In genomic region chr13:43414111-43414510, GRCh38 we compare ENCODE assay signal across 27 cellular contexts.
DNase-seq lines count a peak whose midpoint lies in the region; ATAC-seq, FAIRE-seq and TF ChIP-seq lines count a peak whose summit lies in the region.
"Had no signal": no experiment of that assay in that cellular context is flagged by ENCODE, and none has a peak within 500 bp of the region (broad histone marks: within the 10 kb centered on the region; RNA-seq: fewer than 3 reads in every experiment).

No MANE protein-coding gene starts in this region.

- no peak for DNase-seq in SK-N-SH
- DNase-seq in bronchial epithelial cell (ENCODE audit: low read depth): peak; percentile 18
- peak; percentile 25 to 42 for DNase-seq in lung microvascular endothelial cell (ENCODE audit: low read depth in 2 of 2)
- no peak for DNase-seq in 8988T
- DNase-seq in tibial artery: no peak
- DNase-seq: ACHN; BE2C; C1 segment of cervical spinal cord; CD4-positive, alpha-beta memory T cell; CD4-positive, CD25-positive, alpha-beta regulatory T cell; CD8-positive, alpha-beta memory T cell; COR-L47; DMS 273 treated with DMSO at 0.1 percent for 48 hours; DMS153; DMS53; DMS79; DND-41; EL; GF-D8 had no signal

- H3K79me2 ChIP-seq in SK-N-SH (ENCODE audit: insufficient read depth): no peaks in the 10 kb centered on the region

- peaks cover under 1% of the 10 kb centered on the region for H3F3A ChIP-seq in SK-N-SH (replicated peaks; ENCODE audit: insufficient read depth)

- FAIRE-seq in bronchial epithelial cell (lab: Jason Lieb, UNC): no peak
- FAIRE-seq: A204.1, G401.6, GM12891, GM19239 had no signal

- H3K27ac ChIP-seq in SK-N-SH (ENCODE audit: low read depth in 2 of 2, low read length in 1 of 2) (no peak overlapping the region), tibial artery (no peak overlapping the region)
- H3K27ac ChIP-seq: 22Rv1, BLaER1 had no signal

- no peaks in the 10 kb centered on the region for H3K9me2 ChIP-seq in SK-N-SH

- H3K4me1 ChIP-seq in SK-N-SH (ENCODE audit: control insufficient read depth in 1 of 2, insufficient read depth in 2 of 2, low read depth in 1 of 2, low read length in 1 of 2) (no peaks in the 10 kb centered on the region), tibial artery (no peaks in the 10 kb centered on the region)
- H3K4me1 ChIP-seq: BLaER1 had no signal

- H3K4me2 ChIP-seq in SK-N-SH: no peak overlapping the region
- H3K4me2 ChIP-seq: BLaER1 had no signal

- H3K9ac ChIP-seq in SK-N-SH: no peak overlapping the region
- H3K9ac ChIP-seq: BLaER1 had no signal

- no peak for ATAC-seq in SK-N-SH treated with all-trans-retinoic acid at 6 μM for 48 hours
- no peak for ATAC-seq in GM19455 (IDR thresholded peaks at IDR 0.05; ENCODE audit: unreplicated experiment)

- TF ChIP-seq CTCF in SK-N-SH (IDR thresholded peaks at IDR 0.05): no peak
- TF ChIP-seq CTCF in bronchial epithelial cell (IDR thresholded peaks at IDR 0.05; ENCODE audit: insufficient read depth, low read length, severe bottlenecking): no peak
- no peak for TF ChIP-seq CTCF in tibial artery (IDR thresholded peaks at IDR 0.05)

- no peak for TF ChIP-seq RAD21 in SK-N-SH (IDR thresholded peaks at IDR 0.05; ENCODE audit: low read length)

- CTCF ChIA-PET in SK-N-SH (lab: Yijun Ruan, JAX): no interaction called here

- no peak for TF ChIP-seq EP300 in SK-N-SH (IDR thresholded peaks at IDR 0.05; ENCODE audit: borderline replicate concordance in 1 of 2, low read depth in 1 of 2, low read length in 1 of 2)

- POLR2A ChIA-PET in SK-N-SH (lab: Yijun Ruan, JAX): no interaction called here

- H3K27me3 ChIP-seq in SK-N-SH (ENCODE audit: insufficient read depth) (no peaks in the 10 kb centered on the region), bronchial epithelial cell (ENCODE audit: control insufficient read depth, insufficient read depth, low read length) (no peaks in the 10 kb centered on the region), tibial artery (no peaks in the 10 kb centered on the region)
- H3K27me3 ChIP-seq: BE2C, BLaER1 had no signal

- H3K4me3 ChIP-seq in SK-N-SH (ENCODE audit: low read depth in 2 of 2, low read length in 1 of 2) (no peak overlapping the region), bronchial epithelial cell (ENCODE audit: low read depth, low read length) (no peak overlapping the region), tibial artery (no peak overlapping the region)
- H3K4me3 ChIP-seq: BLaER1 had no signal

- intact Hi-C loops in tibial artery (cut with DNase I; ENCODE audit: low total_unique reads): no loop called here

- H2AFZ ChIP-seq in SK-N-SH (ENCODE audit: low read depth): no peak overlapping the region

- H3K9me3 ChIP-seq in SK-N-SH (no peaks in the 10 kb centered on the region), tibial artery (no peaks in the 10 kb centered on the region)
- H3K9me3 ChIP-seq: BE2C had no signal

- no peaks in the 10 kb centered on the region for H4K20me1 ChIP-seq in SK-N-SH (ENCODE audit: insufficient read depth)
- H4K20me1 ChIP-seq: BLaER1 had no signal

- no peaks in the 10 kb centered on the region for H3K36me3 ChIP-seq in SK-N-SH (replicated peaks in 1 of 2; ENCODE audit: control insufficient read depth in 1 of 2, insufficient read depth in 2 of 2, low read length in 1 of 2)
- no peaks in the 10 kb centered on the region for H3K36me3 ChIP-seq in bronchial epithelial cell (ENCODE audit: control insufficient read depth, insufficient read depth, low read length)
- H3K36me3 ChIP-seq in tibial artery: no peaks in the 10 kb centered on the region
- H3K36me3 ChIP-seq: BE2C, BLaER1 had no signal

TF ChIP-seq in SK-N-SH, 30 proteins besides CTCF, POLR2A, EP300 and RAD21:
- 0 out of 2 replicates have a peak, but pooled peaks have one; percentile 5 for TF ChIP-seq FOSL2 (IDR thresholded peaks at IDR 0.05; ENCODE audit: borderline replicate concordance, low read depth)
- TF ChIP-seq TAF1 (IDR thresholded peaks at IDR 0.05; ENCODE audit: borderline replicate concordance, low read depth, low read length): no peak
- TF ChIP-seq FOXM1 (IDR thresholded peaks at IDR 0.05; ENCODE audit: low read depth): no peak
- TF ChIP-seq POLR2AphosphoS5 (IDR thresholded peaks at IDR 0.05; ENCODE audit: low read depth, low read length): no peak
- 0 out of 2 replicates have a peak, but pooled peaks have one; percentile 3 for TF ChIP-seq PBX3 (IDR thresholded peaks at IDR 0.05)
TF ChIP-seq in SK-N-SH: peak in this region for 2.

TF ChIP-seq in SK-N-SH treated with all-trans-retinoic acid at 6 μM for 48 hours, 23 proteins besides CTCF, POLR2A, EP300 and RAD21:
- TF ChIP-seq CREB5 (CRISPR knock-in tag; IDR thresholded peaks at IDR 0.05; ENCODE audit: low read depth): no peak
- no peak for TF ChIP-seq ISL1 (CRISPR knock-in tag; IDR thresholded peaks at IDR 0.05)
- no peak for TF ChIP-seq ZC3H10 (CRISPR knock-in tag; IDR thresholded peaks at IDR 0.05)
- no peak for TF ChIP-seq CSDC2 (CRISPR knock-in tag; IDR thresholded peaks at IDR 0.05)
- TF ChIP-seq, protein P1, sequence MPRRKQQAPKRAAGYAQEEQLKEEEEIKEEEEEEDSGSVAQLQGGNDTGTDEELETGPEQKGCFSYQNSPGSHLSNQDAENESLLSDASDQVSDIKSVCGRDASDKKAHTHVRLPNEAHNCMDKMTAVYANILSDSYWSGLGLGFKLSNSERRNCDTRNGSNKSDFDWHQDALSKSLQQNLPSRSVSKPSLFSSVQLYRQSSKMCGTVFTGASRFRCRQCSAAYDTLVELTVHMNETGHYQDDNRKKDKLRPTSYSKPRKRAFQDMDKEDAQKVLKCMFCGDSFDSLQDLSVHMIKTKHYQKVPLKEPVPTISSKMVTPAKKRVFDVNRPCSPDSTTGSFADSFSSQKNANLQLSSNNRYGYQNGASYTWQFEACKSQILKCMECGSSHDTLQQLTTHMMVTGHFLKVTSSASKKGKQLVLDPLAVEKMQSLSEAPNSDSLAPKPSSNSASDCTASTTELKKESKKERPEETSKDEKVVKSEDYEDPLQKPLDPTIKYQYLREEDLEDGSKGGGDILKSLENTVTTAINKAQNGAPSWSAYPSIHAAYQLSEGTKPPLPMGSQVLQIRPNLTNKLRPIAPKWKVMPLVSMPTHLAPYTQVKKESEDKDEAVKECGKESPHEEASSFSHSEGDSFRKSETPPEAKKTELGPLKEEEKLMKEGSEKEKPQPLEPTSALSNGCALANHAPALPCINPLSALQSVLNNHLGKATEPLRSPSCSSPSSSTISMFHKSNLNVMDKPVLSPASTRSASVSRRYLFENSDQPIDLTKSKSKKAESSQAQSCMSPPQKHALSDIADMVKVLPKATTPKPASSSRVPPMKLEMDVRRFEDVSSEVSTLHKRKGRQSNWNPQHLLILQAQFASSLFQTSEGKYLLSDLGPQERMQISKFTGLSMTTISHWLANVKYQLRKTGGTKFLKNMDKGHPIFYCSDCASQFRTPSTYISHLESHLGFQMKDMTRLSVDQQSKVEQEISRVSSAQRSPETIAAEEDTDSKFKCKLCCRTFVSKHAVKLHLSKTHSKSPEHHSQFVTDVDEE (CRISPR knock-in tag; IDR thresholded peaks at IDR 0.05): no peak
- TF ChIP-seq RARB (CRISPR knock-in tag; IDR thresholded peaks at IDR 0.05): no peak
- TF ChIP-seq, protein P2, sequence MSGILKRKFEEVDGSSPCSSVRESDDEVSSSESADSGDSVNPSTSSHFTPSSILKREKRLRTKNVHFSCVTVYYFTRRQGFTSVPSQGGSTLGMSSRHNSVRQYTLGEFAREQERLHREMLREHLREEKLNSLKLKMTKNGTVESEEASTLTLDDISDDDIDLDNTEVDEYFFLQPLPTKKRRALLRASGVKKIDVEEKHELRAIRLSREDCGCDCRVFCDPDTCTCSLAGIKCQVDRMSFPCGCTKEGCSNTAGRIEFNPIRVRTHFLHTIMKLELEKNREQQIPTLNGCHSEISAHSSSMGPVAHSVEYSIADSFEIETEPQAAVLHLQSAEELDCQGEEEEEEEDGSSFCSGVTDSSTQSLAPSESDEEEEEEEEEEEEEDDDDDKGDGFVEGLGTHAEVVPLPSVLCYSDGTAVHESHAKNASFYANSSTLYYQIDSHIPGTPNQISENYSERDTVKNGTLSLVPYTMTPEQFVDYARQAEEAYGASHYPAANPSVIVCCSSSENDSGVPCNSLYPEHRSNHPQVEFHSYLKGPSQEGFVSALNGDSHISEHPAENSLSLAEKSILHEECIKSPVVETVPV (CRISPR knock-in tag; IDR thresholded peaks at IDR 0.05): no peak
- no peak for TF ChIP-seq ZFP3 (CRISPR knock-in tag; IDR thresholded peaks at IDR 0.05)
- no peak for TF ChIP-seq ZNF8 (CRISPR knock-in tag; IDR thresholded peaks at IDR 0.05)

Comparison
In these comparisons a context has a peak if more than half of its experiments do, and no peak if none do; other contexts are left out.
1. DNase-seq: peak in bronchial epithelial cell (single experiment) and lung microvascular endothelial cell (2 of 2); none in SK-N-SH (single experiment), 8988T (single experiment) and tibial artery (0 of 2).